1 cellular context compared by ENCODE assay signal in genomic region chrX:120560405-120560841, GRCh38.
TF ChIP-seq lines count a peak whose summit lies in the region.

No MANE protein-coding gene starts in this region.

TF ChIP-seq in K562, 482 proteins besides CTCF, POLR2A, EP300 and RAD21 (continued from another document):
- TF ChIP-seq MLLT1 (IDR thresholded peaks at IDR 0.05) (peak; percentile 62 to 83; a peak in 2 of 4 replicates), ZC3H8 (IDR thresholded peaks at IDR 0.05) (0 out of 2 replicates have a peak, but pooled peaks have one; percentile 62), EGR1 (conservative IDR thresholded peaks at IDR 0.05) (peak; percentile 50; the same call in 1 of the 2 replicates), ESRRB (CRISPR knock-in tag; IDR thresholded peaks at IDR 0.05; ENCODE audit: borderline replicate concordance) (no peak), THRB (CRISPR knock-in tag; conservative IDR thresholded peaks at IDR 0.05) (peak; percentile 73; the same call in 1 of the 2 replicates), SIN3B (IDR thresholded peaks at IDR 0.05; ENCODE audit: low read depth) (no peak), RBBP5 (IDR thresholded peaks at IDR 0.05; ENCODE audit: borderline replicate concordance, insufficient read depth, low read length, poor library complexity, severe bottlenecking) (peak; percentile 7), NFIC (IDR thresholded peaks at IDR 0.05) (peak; percentile 8; the same call in 1 of the 2 replicates), MTA1 (IDR thresholded peaks at IDR 0.05; ENCODE audit: borderline replicate concordance) (peak; percentile 27; the same call in 1 of the 2 replicates), CHD2 (IDR thresholded peaks at IDR 0.05; ENCODE audit: low read depth, low read length) (no peak), PCBP1 (IDR thresholded peaks at IDR 0.05; ENCODE audit: low read depth, low read length, poor library complexity, severe bottlenecking) (no peak), KAT7 (CRISPR knock-in tag; IDR thresholded peaks at IDR 0.05; ENCODE audit: borderline replicate concordance) (peak; percentile 42; the same call in 1 of the 2 replicates), CTBP1 (IDR thresholded peaks at IDR 0.05; ENCODE audit: borderline replicate concordance) (0 out of 2 replicates have a peak, but pooled peaks have one; percentile 5), HDAC1 (IDR thresholded peaks at IDR 0.05) (peak in 1 of 2 experiments; percentile 69; a peak in 2 of 4 replicates), TAF7 (tag; IDR thresholded peaks at IDR 0.05) (peak; percentile 72; the same call in 1 of the 2 replicates), BMI1 (IDR thresholded peaks at IDR 0.05; ENCODE audit: low read length) (no peak), ZNF431 (CRISPR knock-in tag; IDR thresholded peaks at IDR 0.05) (0 out of 2 replicates have a peak, but pooled peaks have one; percentile 41), FOSL1 (tag; conservative IDR thresholded peaks at IDR 0.05) (0 out of 2 replicates have a peak, but pooled peaks have one; percentile 1), NBN (IDR thresholded peaks at IDR 0.05; ENCODE audit: low read depth) (0 out of 2 replicates have a peak, but pooled peaks have one; percentile 59), HBP1 (CRISPR knock-in tag; IDR thresholded peaks at IDR 0.05) (0 out of 2 replicates have a peak, but pooled peaks have one; percentile 22), GATAD2A (IDR thresholded peaks at IDR 0.05) (peak; percentile 76; the same call in 1 of the 2 replicates), NRF1 (conservative IDR thresholded peaks at IDR 0.05 in 1 of 2, IDR thresholded peaks at IDR 0.05 in 1 of 2) (0 out of 4 replicates have a peak, but pooled peaks of 1 of the 2 experiments have one; percentile 3), FOXA3 (CRISPR knock-in tag; conservative IDR thresholded peaks at IDR 0.05 in 1 of 2, IDR thresholded peaks at IDR 0.05 in 1 of 2) (no peak)
- TF ChIP-seq, protein P1, sequence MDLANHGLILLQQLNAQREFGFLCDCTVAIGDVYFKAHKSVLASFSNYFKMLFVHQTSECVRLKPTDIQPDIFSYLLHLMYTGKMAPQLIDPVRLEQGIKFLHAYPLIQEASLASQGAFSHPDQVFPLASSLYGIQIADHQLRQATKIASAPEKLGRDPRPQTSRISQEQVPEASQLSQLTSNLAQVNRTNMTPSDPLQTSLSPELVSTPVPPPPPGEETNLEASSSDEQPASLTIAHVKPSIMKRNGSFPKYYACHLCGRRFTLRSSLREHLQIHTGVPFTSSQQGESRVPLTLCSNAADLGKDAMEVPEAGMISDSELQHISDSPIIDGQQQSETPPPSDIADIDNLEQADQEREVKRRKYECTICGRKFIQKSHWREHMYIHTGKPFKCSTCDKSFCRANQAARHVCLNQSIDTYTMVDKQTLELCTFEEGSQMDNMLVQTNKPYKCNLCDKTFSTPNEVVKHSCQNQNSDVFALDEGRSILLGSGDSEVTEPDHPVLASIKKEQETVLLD (IDR thresholded peaks at IDR 0.05), result 0 out of 2 replicates have a peak, but pooled peaks have one; percentile 34
- TF ChIP-seq, protein P2, sequence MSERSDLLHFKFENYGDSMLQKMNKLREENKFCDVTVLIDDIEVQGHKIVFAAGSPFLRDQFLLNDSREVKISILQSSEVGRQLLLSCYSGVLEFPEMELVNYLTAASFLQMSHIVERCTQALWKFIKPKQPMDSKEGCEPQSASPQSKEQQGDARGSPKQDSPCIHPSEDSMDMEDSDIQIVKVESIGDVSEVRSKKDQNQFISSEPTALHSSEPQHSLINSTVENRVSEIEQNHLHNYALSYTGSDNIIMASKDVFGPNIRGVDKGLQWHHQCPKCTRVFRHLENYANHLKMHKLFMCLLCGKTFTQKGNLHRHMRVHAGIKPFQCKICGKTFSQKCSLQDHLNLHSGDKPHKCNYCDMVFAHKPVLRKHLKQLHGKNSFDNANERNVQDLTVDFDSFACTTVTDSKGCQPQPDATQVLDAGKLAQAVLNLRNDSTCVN (CRISPR knock-in tag; IDR thresholded peaks at IDR 0.05), result 0 out of 2 replicates have a peak, but pooled peaks have one; percentile 26
- TF ChIP-seq, protein P3, sequence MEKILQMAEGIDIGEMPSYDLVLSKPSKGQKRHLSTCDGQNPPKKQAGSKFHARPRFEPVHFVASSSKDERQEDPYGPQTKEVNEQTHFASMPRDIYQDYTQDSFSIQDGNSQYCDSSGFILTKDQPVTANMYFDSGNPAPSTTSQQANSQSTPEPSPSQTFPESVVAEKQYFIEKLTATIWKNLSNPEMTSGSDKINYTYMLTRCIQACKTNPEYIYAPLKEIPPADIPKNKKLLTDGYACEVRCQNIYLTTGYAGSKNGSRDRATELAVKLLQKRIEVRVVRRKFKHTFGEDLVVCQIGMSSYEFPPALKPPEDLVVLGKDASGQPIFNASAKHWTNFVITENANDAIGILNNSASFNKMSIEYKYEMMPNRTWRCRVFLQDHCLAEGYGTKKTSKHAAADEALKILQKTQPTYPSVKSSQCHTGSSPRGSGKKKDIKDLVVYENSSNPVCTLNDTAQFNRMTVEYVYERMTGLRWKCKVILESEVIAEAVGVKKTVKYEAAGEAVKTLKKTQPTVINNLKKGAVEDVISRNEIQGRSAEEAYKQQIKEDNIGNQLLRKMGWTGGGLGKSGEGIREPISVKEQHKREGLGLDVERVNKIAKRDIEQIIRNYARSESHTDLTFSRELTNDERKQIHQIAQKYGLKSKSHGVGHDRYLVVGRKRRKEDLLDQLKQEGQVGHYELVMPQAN (IDR thresholded peaks at IDR 0.05; ENCODE audit: borderline replicate concordance), result peak; percentile 60; the same call in 1 of the 2 replicates
